Comparison of ENCODE assay signal across 8 cellular contexts in the genomic region with DNA sequence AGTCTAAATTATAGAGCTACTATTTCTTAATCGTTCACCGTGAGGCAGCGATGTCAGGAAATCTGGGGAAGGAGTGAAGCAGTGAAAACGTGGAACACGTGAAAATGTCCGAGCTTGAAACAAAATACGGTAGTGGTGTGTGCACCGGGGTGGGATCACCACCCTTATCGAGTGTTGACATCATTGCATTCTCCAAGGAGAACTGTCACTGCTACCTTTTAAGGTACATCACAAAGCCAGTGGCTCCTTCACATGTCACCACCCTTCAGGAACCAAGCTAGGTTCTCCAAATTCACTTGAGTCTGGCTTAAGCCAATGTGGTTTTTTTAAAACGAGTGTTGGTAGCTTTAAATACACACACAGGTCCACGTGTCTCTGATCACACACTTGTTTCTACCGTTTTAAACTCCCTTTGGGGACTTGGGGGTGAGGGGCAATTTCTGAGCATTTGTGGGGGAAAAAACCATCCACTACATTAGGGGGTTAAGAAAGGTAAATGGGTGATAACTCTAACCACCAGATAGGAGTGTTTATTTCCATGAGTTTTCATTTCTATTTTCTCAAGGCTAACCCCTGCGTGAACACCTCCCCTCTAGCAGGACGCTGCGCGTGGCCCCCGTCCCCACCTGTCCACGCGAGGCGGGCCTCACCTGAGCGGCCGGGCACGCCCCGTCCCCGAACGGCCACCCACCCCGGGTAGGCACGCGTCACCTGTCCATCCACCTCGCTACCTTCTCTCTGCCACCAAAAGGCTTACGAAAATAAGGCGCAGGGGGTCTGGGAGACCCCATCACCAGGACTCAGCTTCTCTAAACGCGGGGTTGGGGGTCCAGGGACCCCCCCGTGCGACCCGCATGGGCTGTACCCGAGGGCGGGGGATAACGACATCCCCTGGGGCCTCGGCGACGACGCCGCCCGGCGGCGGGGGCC. TPM values are rescaled to one million over a fixed set of nuclear protein-coding genes. Genes with fewer than 3 reads are reported as not detected.
DNase-seq lines count a peak whose midpoint lies in the region; ATAC-seq and TF ChIP-seq lines count a peak whose summit lies in the region.

No MANE protein-coding gene starts in this region.

- no peaks in the 10 kb centered on the region for H3K9me3 ChIP-seq in effector memory CD4-positive, alpha-beta T cell (ENCODE audit: control insufficient read depth, low read length)
- no peaks in the 10 kb centered on the region for H3K9me3 ChIP-seq in thymus (ENCODE audit: control insufficient read depth)

- peak overlapping the region; percentile 90 for H3K27ac Mint-ChIP-seq in activated CD4-positive, alpha-beta T cell treated with anti-CD3 and anti-CD28 coated beads, Interleukin-2, amount 10 ng/mL, durations not matched to agents 7 days and 5 days
- H3K27ac Mint-ChIP-seq in mesothelial cell of epicardium: peak overlapping the region; percentile 69

- peak; percentile 26 to 33 for ATAC-seq in activated CD4-positive, CD25-positive, alpha-beta regulatory T cell treated with anti-CD3 and anti-CD28 coated beads, Interleukin-2, amount 50 U/mL, for 24 hours
- ATAC-seq in HG02678 (IDR thresholded peaks at IDR 0.05; ENCODE audit: unreplicated experiment): peak; percentile 33

- H3K36me3 ChIP-seq in effector memory CD4-positive, alpha-beta T cell (ENCODE audit: control insufficient read depth, insufficient read depth, low read length): no peaks in the 10 kb centered on the region
- H3K36me3 ChIP-seq in thymus (ENCODE audit: control insufficient read depth, insufficient read depth): no peaks in the 10 kb centered on the region

- DNase-seq in activated CD4-positive, CD25-positive, alpha-beta regulatory T cell treated with anti-CD3 and anti-CD28 coated beads, Interleukin-2, amount 50 U/mL, for 72 hours: no peak
- DNase-seq in NCI-H146 treated with DMSO at 0.1 percent for 48 hours (lab: John Stamatoyannopoulos, UW; ENCODE audit: unreplicated experiment) (peak; percentile 4), mesothelial cell of epicardium (ENCODE audit: low spot score in 2 of 2, unreplicated experiment in 2 of 2) (peak in 1 of 2 experiments; percentile 50)
- peak; percentile 27 for DNase-seq in activated CD4-positive, alpha-beta T cell treated with anti-CD3 and anti-CD28 coated beads, Interleukin-2, amount 10 ng/mL, durations not matched to agents 7 days and 5 days
- DNase-seq in effector memory CD4-positive, alpha-beta T cell: peak in 2 of 3 donors; percentile 7 to 17

- POLR2A ChIA-PET in activated CD4-positive, alpha-beta T cell treated with anti-CD3 and anti-CD28 coated beads, Interleukin-2, amount 10 ng/mL, durations not matched to agents 7 days and 5 days (lab: Charles Lee): no interaction called here

- H3K4me3 ChIP-seq in effector memory CD4-positive, alpha-beta T cell (ENCODE audit: insufficient read depth, low read depth, low read length, poor library complexity, severe bottlenecking): peak overlapping the region; percentile 65
- H3K4me3 ChIP-seq in thymus (ENCODE audit: low read length): peak overlapping the region; percentile 91

- H3K27me3 Mint-ChIP-seq in activated CD4-positive, alpha-beta T cell treated with anti-CD3 and anti-CD28 coated beads, Interleukin-2, amount 10 ng/mL, durations not matched to agents 7 days and 5 days: no peaks in the 10 kb centered on the region
- no peaks in the 10 kb centered on the region for H3K27me3 Mint-ChIP-seq in mesothelial cell of epicardium (ENCODE audit: low read depth)

- peaks cover 23% of the 10 kb centered on the region for H3K4me1 Mint-ChIP-seq in activated CD4-positive, alpha-beta T cell treated with anti-CD3 and anti-CD28 coated beads, Interleukin-2, amount 10 ng/mL, durations not matched to agents 7 days and 5 days
- H3K4me1 Mint-ChIP-seq in mesothelial cell of epicardium: peaks cover 14% of the 10 kb centered on the region

- TF ChIP-seq CTCF in mesothelial cell of epicardium (IDR thresholded peaks at IDR 0.05; ENCODE audit: unreplicated experiment): no peak

- H3K4me3 Mint-ChIP-seq in activated CD4-positive, alpha-beta T cell treated with anti-CD3 and anti-CD28 coated beads, Interleukin-2, amount 10 ng/mL, durations not matched to agents 7 days and 5 days: peak overlapping the region; percentile 82
- peak overlapping the region; percentile 74 for H3K4me3 Mint-ChIP-seq in mesothelial cell of epicardium

- peaks cover 7% of the 10 kb centered on the region for H3K4me1 ChIP-seq in effector memory CD4-positive, alpha-beta T cell (ENCODE audit: control insufficient read depth, insufficient read depth, low read length, poor library complexity, severe bottlenecking)
- peaks cover 14% of the 10 kb centered on the region for H3K4me1 ChIP-seq in thymus (ENCODE audit: control insufficient read depth, insufficient read depth, low read length)

- CTCF ChIA-PET in activated CD4-positive, alpha-beta T cell treated with anti-CD3 and anti-CD28 coated beads, Interleukin-2, amount 10 ng/mL, durations not matched to agents 7 days and 5 days (lab: Charles Lee): interaction anchor here (0.8 to 0.9 kb wide), 2 partner anchors 11 to 238 kb away, joined by 3 read pairs; no protein-coding TSS in a partner anchor

- H3K27ac ChIP-seq in effector memory CD4-positive, alpha-beta T cell (ENCODE audit: insufficient read depth, low read length, poor library complexity, severe bottlenecking): peak overlapping the region; percentile 66
- peak overlapping the region; percentile 67 for H3K27ac ChIP-seq in thymus (ENCODE audit: low read depth)

- H3K9me3 Mint-ChIP-seq in activated CD4-positive, alpha-beta T cell treated with anti-CD3 and anti-CD28 coated beads, Interleukin-2, amount 10 ng/mL, durations not matched to agents 7 days and 5 days: no peaks in the 10 kb centered on the region
- no peaks in the 10 kb centered on the region for H3K9me3 Mint-ChIP-seq in mesothelial cell of epicardium

- H3K36me3 Mint-ChIP-seq in activated CD4-positive, alpha-beta T cell treated with anti-CD3 and anti-CD28 coated beads, Interleukin-2, amount 10 ng/mL, durations not matched to agents 7 days and 5 days (ENCODE audit: low read depth): no peaks in the 10 kb centered on the region
- peaks cover 1% of the 10 kb centered on the region for H3K36me3 Mint-ChIP-seq in mesothelial cell of epicardium

- H3K27me3 ChIP-seq in effector memory CD4-positive, alpha-beta T cell (replicated peaks; ENCODE audit: control insufficient read depth, insufficient read depth, low read length, poor library complexity, severe bottlenecking): no peaks in the 10 kb centered on the region
- H3K27me3 ChIP-seq in thymus (ENCODE audit: control insufficient read depth, insufficient read depth): no peaks in the 10 kb centered on the region

- 1% methylated on average over 48 of the region's 48 CpGs for WGBS in thymus

RNA-seq across cellular contexts. Expression of a gene that starts 1.0 kb away (rescaled TPM):
- 10 to 100 TPM in 1 of 2 experiments, 1 to 10 TPM in 1; 10.0 to 10.3 TPM for total RNA-seq in activated CD4-positive, alpha-beta T cell treated with anti-CD3 and anti-CD28 coated beads, Interleukin-2, amount 10 ng/mL, durations not matched to agents 7 days and 5 days
- 9.7 to 12.0 TPM (median 10.9 TPM) in 3 replicates for total RNA-seq in mesothelial cell of epicardium
- 6.1 TPM for polyA plus RNA-seq in thymus
